In the genomic region with DNA sequence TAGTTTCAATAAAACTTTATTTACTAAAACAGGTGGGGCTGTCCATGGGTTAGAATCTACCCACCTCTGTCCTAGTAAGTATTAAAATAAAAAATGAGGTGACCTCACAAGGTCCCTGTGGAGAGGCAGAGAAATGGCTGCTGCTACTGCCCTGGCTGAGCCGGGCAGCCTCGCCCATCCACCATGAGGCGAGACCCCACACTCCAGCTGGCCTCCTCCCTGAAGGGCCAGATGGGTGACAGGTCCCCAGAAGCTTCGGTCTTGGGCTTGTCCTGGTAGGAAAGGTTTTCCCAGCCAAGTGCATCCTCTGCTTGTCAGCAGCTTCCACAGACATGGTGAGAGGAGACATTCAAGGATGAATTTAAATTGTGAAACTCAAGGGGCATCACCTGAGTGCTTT, we compare ENCODE assay signal across 1 cellular context.
TF ChIP-seq lines count a peak whose summit lies in the region.

No MANE protein-coding gene starts in this region.

TF ChIP-seq in H1, 55 proteins besides CTCF, POLR2A, EP300 and RAD21 (continued from another document):
- TF ChIP-seq, protein P1, sequence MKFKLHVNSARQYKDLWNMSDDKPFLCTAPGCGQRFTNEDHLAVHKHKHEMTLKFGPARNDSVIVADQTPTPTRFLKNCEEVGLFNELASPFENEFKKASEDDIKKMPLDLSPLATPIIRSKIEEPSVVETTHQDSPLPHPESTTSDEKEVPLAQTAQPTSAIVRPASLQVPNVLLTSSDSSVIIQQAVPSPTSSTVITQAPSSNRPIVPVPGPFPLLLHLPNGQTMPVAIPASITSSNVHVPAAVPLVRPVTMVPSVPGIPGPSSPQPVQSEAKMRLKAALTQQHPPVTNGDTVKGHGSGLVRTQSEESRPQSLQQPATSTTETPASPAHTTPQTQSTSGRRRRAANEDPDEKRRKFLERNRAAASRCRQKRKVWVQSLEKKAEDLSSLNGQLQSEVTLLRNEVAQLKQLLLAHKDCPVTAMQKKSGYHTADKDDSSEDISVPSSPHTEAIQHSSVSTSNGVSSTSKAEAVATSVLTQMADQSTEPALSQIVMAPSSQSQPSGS (IDR thresholded peaks at IDR 0.05; ENCODE audit: low read length), result no peak
- TF ChIP-seq RBBP5 (IDR thresholded peaks at IDR 0.05; ENCODE audit: borderline replicate concordance, low read depth, low read length), result no peak
